In the genomic region with DNA sequence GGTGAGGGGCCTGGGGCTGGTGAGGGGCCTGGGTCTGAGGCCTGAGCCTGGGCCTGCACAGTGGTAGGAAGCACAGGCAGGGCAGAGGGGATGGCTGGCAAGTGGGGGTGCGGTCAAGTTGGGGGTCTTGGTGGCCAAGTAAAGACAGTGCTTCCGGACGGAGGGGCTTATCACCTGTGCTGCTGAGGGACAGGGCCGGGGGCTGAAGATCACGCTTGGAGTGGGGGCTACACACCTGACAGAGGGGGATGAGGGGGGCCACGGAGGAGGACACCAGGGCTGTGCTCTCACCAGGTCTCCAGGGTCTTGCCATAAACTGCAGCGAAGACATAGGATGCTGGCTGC, we compare ENCODE assay signal across 17 cellular contexts. TPM values are rescaled to one million over a fixed set of nuclear protein-coding genes. Genes with fewer than 3 reads are reported as not detected.
"Had no signal": no experiment of that assay in that cellular context is flagged by ENCODE, and none has a peak within 500 bp of the region (broad histone marks: within the 10 kb centered on the region; RNA-seq: fewer than 3 reads in every experiment).

No MANE protein-coding gene starts in this region.

- DNase-seq: activated B cell treated with CpG ODN at 0.5 μM for 24 hours; activated CD4-positive, alpha-beta T cell treated with anti-CD3 and anti-CD28 coated beads, Interleukin-2, amount 10 ng/mL, durations not matched to agents 24 days and 14 days; activated CD8-positive, alpha-beta memory T cell treated with anti-CD3 and anti-CD28 coated beads, Interleukin-2, amount 50 U/mL, for 4 hours; activated CD8-positive, alpha-beta T cell treated with anti-CD3 and anti-CD28 coated beads, Interleukin-2, amount 10 ng/mL, durations not matched to agents 7 days and 5 days; cortex of kidney; effector CD8-positive, alpha-beta T cell; foreskin keratinocyte; glutamatergic neuron; hypothalamus; left ventricle myocardium inferior; stimulated activated CD4-positive, alpha-beta T cell treated with anti-CD3 and anti-CD28 coated beads, Interleukin-12 subunit alpha, Interleukin-12 subunit beta, amount 100 ng/mL, for 4 hours; stimulated activated CD4-positive, alpha-beta T cell treated with anti-CD3 and anti-CD28 coated beads, Interleukin-2, amount 100 ng/mL, for 24 hours; thyroid gland had no signal

- H3K27ac Mint-ChIP-seq: activated B cell treated with CpG ODN at 0.5 μM for 24 hours; activated CD4-positive, alpha-beta T cell treated with anti-CD3 and anti-CD28 coated beads, Interleukin-2, amount 10 ng/mL, durations not matched to agents 24 days and 14 days; activated CD8-positive, alpha-beta T cell treated with anti-CD3 and anti-CD28 coated beads, Interleukin-2, amount 10 ng/mL, durations not matched to agents 7 days and 5 days; stimulated activated memory B cell treated with anti-CD40 and anti-IgM and Interleukin-4, amounts not matched to agents 10 μg/mL and 1 μg/mL and 100 μg/mL, for 72 hours had no signal

- H3K36me3 Mint-ChIP-seq: neural progenitor cell had no signal

- H3K9me3 Mint-ChIP-seq: activated B cell treated with CpG ODN at 0.5 μM for 24 hours; activated CD4-positive, alpha-beta T cell treated with anti-CD3 and anti-CD28 coated beads, Interleukin-2, amount 10 ng/mL, durations not matched to agents 24 days and 14 days; activated T-helper 1 cell treated with anti-CD3 and anti-CD28 coated beads, Interleukin-12 subunit alpha, Interleukin-12 subunit beta, Interleukin-2, Interleukin-4 antibody, amounts not matched to agents 30 ng/mL and 10 ng/mL and 1 ng/mL, durations not matched to agents 14 hours and 24 hours and 36 hours; neural progenitor cell; stimulated activated memory B cell treated with anti-CD40 and anti-IgM and Interleukin-4, amounts not matched to agents 10 μg/mL and 1 μg/mL and 100 μg/mL, for 72 hours had no signal

- ATAC-seq: foreskin keratinocyte, pancreas had no signal

- H3K4me1 Mint-ChIP-seq: activated B cell treated with CpG ODN at 0.5 μM for 24 hours; stimulated activated memory B cell treated with anti-CD40 and anti-IgM and Interleukin-4, amounts not matched to agents 10 μg/mL and 1 μg/mL and 100 μg/mL, for 72 hours had no signal

- H3K4me3 Mint-ChIP-seq: activated B cell treated with CpG ODN at 0.5 μM for 24 hours; activated CD4-positive, alpha-beta T cell treated with anti-CD3 and anti-CD28 coated beads, Interleukin-2, amount 10 ng/mL, durations not matched to agents 24 days and 14 days; activated CD8-positive, alpha-beta T cell treated with anti-CD3 and anti-CD28 coated beads, Interleukin-2, amount 10 ng/mL, durations not matched to agents 7 days and 5 days; activated T-helper 1 cell treated with anti-CD3 and anti-CD28 coated beads, Interleukin-12 subunit alpha, Interleukin-12 subunit beta, Interleukin-2, Interleukin-4 antibody, amounts not matched to agents 30 ng/mL and 10 ng/mL and 1 ng/mL, durations not matched to agents 14 hours and 24 hours and 36 hours; neural progenitor cell; stimulated activated memory B cell treated with anti-CD40 and anti-IgM and Interleukin-4, amounts not matched to agents 10 μg/mL and 1 μg/mL and 100 μg/mL, for 72 hours had no signal

RNA-seq across cellular contexts. Expression of a gene that starts 28.6 kb away (rescaled TPM):
- total RNA-seq: activated T-helper 1 cell treated with anti-CD3 and anti-CD28 coated beads, Interleukin-12 subunit alpha, Interleukin-12 subunit beta, Interleukin-2, Interleukin-4 antibody, amounts not matched to agents 30 ng/mL and 10 ng/mL and 1 ng/mL, durations not matched to agents 14 hours and 24 hours and 36 hours had no signal
